ENCODE assay signal across 9 cellular contexts in the genomic region with DNA sequence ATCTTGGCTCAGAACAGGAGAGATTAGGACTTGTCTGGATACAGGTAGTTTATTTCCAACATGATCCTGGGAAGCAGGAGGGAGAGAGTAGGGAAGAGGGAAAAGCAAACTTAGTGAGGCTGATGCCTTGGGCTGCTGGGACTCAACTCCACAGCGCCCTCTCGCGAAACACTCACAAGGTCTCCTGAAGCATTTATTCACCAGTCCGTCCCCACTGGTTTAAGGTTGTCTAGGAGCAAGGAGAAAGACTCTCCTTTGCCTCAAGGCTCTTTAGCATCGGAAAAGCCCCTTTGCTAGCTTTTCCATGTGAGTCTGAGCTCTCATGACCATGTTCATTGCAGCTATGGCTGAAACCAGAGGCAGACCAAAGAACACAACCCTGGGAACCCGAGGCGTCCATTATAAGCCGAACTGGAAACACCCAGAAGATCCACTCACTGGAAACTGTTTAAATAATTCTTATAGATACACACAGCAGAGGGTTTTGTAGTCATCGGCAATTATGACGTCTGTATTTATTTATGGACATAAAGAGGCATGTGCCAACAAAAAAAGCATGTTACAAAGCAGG.
DNase-seq lines count a peak whose midpoint lies in the region; ATAC-seq, FAIRE-seq and TF ChIP-seq lines count a peak whose summit lies in the region.
"Had no signal": no experiment of that assay in that cellular context is flagged by ENCODE, and none has a peak within 500 bp of the region (broad histone marks: within the 10 kb centered on the region; RNA-seq: fewer than 3 reads in every experiment).

No MANE protein-coding gene starts in this region.

- CTCF ChIA-PET in OCI-LY7 (lab: Charles Lee; ENCODE audit: unreplicated experiment): interaction anchor here (1.1 kb wide), 1 partner anchor 610 kb away, joined by 3 read pairs; no protein-coding TSS in a partner anchor

- TF ChIP-seq CTCF in OCI-LY7 (conservative IDR thresholded peaks at IDR 0.05; ENCODE audit: low read length) (peak; percentile 81), brain microvascular endothelial cell (IDR thresholded peaks at IDR 0.05; ENCODE audit: low read depth, low read length, missing control alignments) (peak; percentile 87), spleen (IDR thresholded peaks at IDR 0.05 in 8 of 11, conservative IDR thresholded peaks at IDR 0.05 in 3 of 11) (peak in 6 of 11 experiments; percentile 32 to 38 (median 35))

- intact Hi-C loops in OCI-LY7 (cut with micrococcal nuclease; ENCODE audit: unreplicated experiment): loop anchor here (10.0 kb wide), 1 partner anchor 612 kb away; no protein-coding TSS in a partner anchor
- intact Hi-C loops in spleen (cut with DNase I; ENCODE audit: low total_unique reads): no loop called here

- POLR2A ChIA-PET in OCI-LY7 (lab: Charles Lee): no interaction called here

- no peaks in the 10 kb centered on the region for H3K79me2 ChIP-seq in OCI-LY7 (ENCODE audit: insufficient read depth, low read depth, low read length)

- DNase-seq in A172 (ENCODE audit: low spot score) (peak; percentile 42), GM18507 (ENCODE audit: extremely low spot score, insufficient read length, low read depth) (no peak), OCI-LY7 (ENCODE audit: low spot score) (peak; percentile 39), brain microvascular endothelial cell (peak; percentile 58), iPS-NIHi11 (ENCODE audit: low spot score) (peak; percentile 76), spleen (no peak), COR-L47 (lab: John Stamatoyannopoulos, UW) (no peak)

- H3K27me3 ChIP-seq in brain microvascular endothelial cell (replicated peaks) (no peaks in the 10 kb centered on the region), spleen (replicated peaks in 1 of 7) (no peaks in the 10 kb centered on the region)
- H3K27me3 ChIP-seq: breast epithelium had no signal

- H3K4me1 ChIP-seq in OCI-LY7 (ENCODE audit: insufficient read depth, low read length, poor library complexity, severe bottlenecking) (no peaks in the 10 kb centered on the region), spleen (no peaks in the 10 kb centered on the region)
- H3K4me1 ChIP-seq: breast epithelium had no signal

- TF ChIP-seq POLR2A in spleen (IDR thresholded peaks at IDR 0.05): no peak

- no peak for ATAC-seq in HG03045 (IDR thresholded peaks at IDR 0.05; ENCODE audit: unreplicated experiment)

- no peak overlapping the region for H2AFZ ChIP-seq in OCI-LY7 (ENCODE audit: low read length)

- in situ Hi-C loops in brain microvascular endothelial cell (cut with HindIII; ENCODE audit: low pct_ligation_motif_present, low sequenced_read_pairs): no loop called here

- H3K4me3 ChIP-seq in OCI-LY7 (ENCODE audit: low read depth, low read length, poor library complexity, severe bottlenecking) (no peak overlapping the region), brain microvascular endothelial cell (ENCODE audit: low read depth, low read length) (no peak overlapping the region), spleen (no peak overlapping the region)
- H3K4me3 ChIP-seq: breast epithelium had no signal

- BruUV-seq in OCI-LY7 (replicated peaks; lab: Mats Ljungman, UMichigan): no TSS peak

- no peak overlapping the region for H3K27ac ChIP-seq in OCI-LY7 (ENCODE audit: low read depth, low read length, poor library complexity, severe bottlenecking)
- no peak overlapping the region for H3K27ac ChIP-seq in brain microvascular endothelial cell
- peak overlapping the region in 1 of 8 donors; percentile 8 for H3K27ac ChIP-seq in spleen
- H3K27ac ChIP-seq: breast epithelium had no signal

- no peaks in the 10 kb centered on the region for H3K9me2 ChIP-seq in OCI-LY7 (ENCODE audit: insufficient read depth, low read length)

- H3K36me3 ChIP-seq in OCI-LY7 (ENCODE audit: insufficient read depth, low read length) (no peaks in the 10 kb centered on the region), brain microvascular endothelial cell (replicated peaks) (no peaks in the 10 kb centered on the region), spleen (no peaks in the 10 kb centered on the region)
- H3K36me3 ChIP-seq: breast epithelium had no signal

- H3K9me3 ChIP-seq in OCI-LY7 (ENCODE audit: low read length) (no peaks in the 10 kb centered on the region), spleen (no peaks in the 10 kb centered on the region)
- H3K9me3 ChIP-seq: breast epithelium had no signal

- FAIRE-seq in GM18507 (lab: Jason Lieb, UNC): peak; percentile 66

- H4K20me1 ChIP-seq in OCI-LY7 (ENCODE audit: insufficient read depth, low read length): no peaks in the 10 kb centered on the region

- WGBS in spleen, 5 donors: 57 to 65% (median 62%) methylated on average over 10 of the region's 10 CpGs

- no peak overlapping the region for H3K4me2 ChIP-seq in OCI-LY7 (ENCODE audit: low read length)

Comparison
In these comparisons a context has a peak if more than half of its experiments do, and no peak if none do; other contexts are left out.
1. DNase-seq: peak in A172 (single experiment), OCI-LY7 (single experiment), brain microvascular endothelial cell (single experiment) and iPS-NIHi11 (single experiment); none in GM18507 (single experiment), spleen (single experiment) and COR-L47 (single experiment).
2. CTCF ChIP-seq: peak in every context shown above with its lines; median percentile 87 in brain microvascular endothelial cell; 81 in OCI-LY7; 35 in spleen.